ENCODE assay signal across 9 cellular contexts in the genomic region with DNA sequence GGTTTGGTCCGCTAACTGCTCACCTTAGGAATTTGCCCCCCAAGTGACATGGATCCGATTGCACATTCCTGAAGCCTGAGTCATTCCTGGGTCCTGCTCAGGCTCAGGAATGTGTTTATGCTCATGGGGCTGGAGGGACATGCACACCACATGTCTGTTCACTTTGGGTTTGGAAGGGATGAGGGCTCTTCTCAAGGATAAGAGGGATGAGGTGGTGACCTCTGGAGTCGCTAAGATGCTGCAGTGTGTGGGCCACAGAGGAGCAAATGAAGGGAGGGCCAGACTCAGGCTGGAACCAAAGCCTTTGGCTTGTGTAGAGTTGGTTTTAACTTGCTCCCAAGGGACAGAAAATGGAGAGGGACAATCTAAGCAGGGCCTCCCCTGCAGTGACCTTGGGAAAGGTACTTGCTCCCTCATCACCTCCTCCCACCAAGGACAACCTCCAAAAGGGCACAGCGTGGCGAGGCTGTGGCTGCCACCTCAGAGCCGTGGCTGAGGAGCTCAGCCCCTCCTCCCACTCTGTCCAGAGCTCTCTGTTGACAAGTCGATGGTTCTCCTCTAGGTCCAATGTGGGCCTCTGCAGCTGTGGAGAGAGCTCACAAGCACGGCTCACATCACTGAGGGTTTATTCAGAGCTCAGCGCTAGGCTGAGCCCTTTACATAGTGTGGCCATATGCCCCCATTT.
DNase-seq lines count a peak whose midpoint lies in the region; ATAC-seq, FAIRE-seq and TF ChIP-seq lines count a peak whose summit lies in the region.
"Had no signal": no experiment of that assay in that cellular context is flagged by ENCODE, and none has a peak within 500 bp of the region (broad histone marks: within the 10 kb centered on the region; RNA-seq: fewer than 3 reads in every experiment).

No MANE protein-coding gene starts in this region.

- ATAC-seq in HG03469 (IDR thresholded peaks at IDR 0.05; ENCODE audit: unreplicated experiment): no peak

- H3K79me2 ChIP-seq in keratinocyte (ENCODE audit: control insufficient read depth, insufficient read depth, low read length): no peaks in the 10 kb centered on the region

- no peaks in the 10 kb centered on the region for H3K9me1 ChIP-seq in keratinocyte (ENCODE audit: control insufficient read depth, extremely low read depth, insufficient read depth, low read length)

- peak; percentile 79 for FAIRE-seq in keratinocyte (lab: Jason Lieb, UNC)
- no peak for FAIRE-seq in D721Med (lab: Jason Lieb, UNC)

- H3K4me1 ChIP-seq in keratinocyte (ENCODE audit: control insufficient read depth, extremely low read depth, insufficient read depth, low read length): peaks cover 27% of the 10 kb centered on the region

- H3K9ac ChIP-seq in keratinocyte (ENCODE audit: control insufficient read depth, extremely low read depth, insufficient read depth, low read length): no peak overlapping the region

- H4K20me1 ChIP-seq in keratinocyte (ENCODE audit: control insufficient read depth, extremely low read depth, insufficient read depth, low read length): no peaks in the 10 kb centered on the region

- peak overlapping the region; percentile 35 for H3K4me2 ChIP-seq in keratinocyte (ENCODE audit: control insufficient read depth, extremely low read depth, insufficient read depth, low read depth, low read length)

- no peaks in the 10 kb centered on the region for H3K36me3 ChIP-seq in keratinocyte (ENCODE audit: control insufficient read depth in 2 of 2, extremely low read depth in 1 of 2, insufficient read depth in 2 of 2, low read length in 2 of 2)

- H3K27ac ChIP-seq in keratinocyte (ENCODE audit: control insufficient read depth, insufficient read depth, low read length): peak overlapping the region; percentile 41

- peak; percentile 79 for DNase-seq in HT-29 (ENCODE audit: low spot score)
- peak; percentile 95 to 96 for DNase-seq in cardiac fibroblast (ENCODE audit: low read depth in 2 of 2)
- no peak for DNase-seq in keratinocyte (ENCODE audit: low read depth, low spot score)
- DNase-seq in superior temporal gyrus (ENCODE audit: extremely low spot score): peak; percentile 90
- DNase-seq in NCI-H2029 treated with DMSO at 0.1 percent for 48 hours (lab: John Stamatoyannopoulos, UW): no peak
- DNase-seq in DMS153 (lab: John Stamatoyannopoulos, UW): no peak
- no peak for DNase-seq in D721Med (ENCODE audit: insufficient read length, low spot score)
- DNase-seq: stimulated activated naive B cell treated with anti-CD40 and anti-IgM and Interleukin-4, amounts not matched to agents 10 μg/mL and 1 μg/mL and 100 μg/mL, for 72 hours had no signal

- TF ChIP-seq CTCF in cardiac fibroblast (IDR thresholded peaks at IDR 0.05; ENCODE audit: low read depth, low read length): no peak
- TF ChIP-seq CTCF in keratinocyte (optimal IDR thresholded peaks at IDR 0.05 in 1 of 3, IDR thresholded peaks at IDR 0.05 in 1 of 3, conservative IDR thresholded peaks at IDR 0.05 in 1 of 3; ENCODE audit: extremely low read depth in 1 of 3, insufficient read depth in 2 of 3, low read length in 3 of 3): no peak
- no peak for TF ChIP-seq CTCF in D721Med (IDR thresholded peaks at IDR 0.05; ENCODE audit: insufficient read depth, missing control alignments)

- H2AFZ ChIP-seq in keratinocyte (ENCODE audit: control insufficient read depth, low read length): no peak overlapping the region

- dilution Hi-C loops in keratinocyte (cut with MboI; ENCODE audit: extremely low pct_ligation_motif_present, low sequenced_read_pairs): no loop called here

- H3K4me3 ChIP-seq in cardiac fibroblast (replicated peaks in 1 of 2; ENCODE audit: low read depth in 2 of 2, low read length in 2 of 2) (no peak overlapping the region), keratinocyte (ENCODE audit: control insufficient read depth in 2 of 3, extremely low read depth in 1 of 3, insufficient read depth in 2 of 3, low read depth in 1 of 3, low read length in 3 of 3) (no peak overlapping the region)

- H3K27me3 ChIP-seq in keratinocyte (ENCODE audit: control insufficient read depth, extremely low read depth, insufficient read depth, low read length): no peaks in the 10 kb centered on the region

- no peaks in the 10 kb centered on the region for H3K9me3 ChIP-seq in keratinocyte (ENCODE audit: control insufficient read depth, low read depth, low read length)

Comparison
In these comparisons a context has a peak if more than half of its experiments do, and no peak if none do; other contexts are left out.
1. DNase-seq: peak in HT-29 (single experiment), cardiac fibroblast (2 of 2) and superior temporal gyrus (single experiment); none in keratinocyte (single experiment), NCI-H2029 treated with DMSO at 0.1 percent for 48 hours (single experiment), DMS153 (single experiment) and D721Med (single experiment).